8 cellular contexts compared by ENCODE assay signal in genomic region chr2:84906108-84906899, GRCh38. TPM values are rescaled to one million over a fixed set of nuclear protein-coding genes. Genes with fewer than 3 reads are reported as not detected.
DNase-seq lines count a peak whose midpoint lies in the region; ATAC-seq and TF ChIP-seq lines count a peak whose summit lies in the region.

No MANE protein-coding gene starts in this region.

- 2 to 9% (median 5%) methylated on average over 38 of the region's 38 CpGs for WGBS in psoas muscle, 3 donors

- no peaks in the 10 kb centered on the region for H4K20me1 ChIP-seq in GM23338 (replicated peaks; ENCODE audit: insufficient read depth)

- peaks cover 16% of the 10 kb centered on the region for H3K9me2 ChIP-seq in GM23338 (ENCODE audit: insufficient read depth)

- H3K27ac ChIP-seq in GM23338 (ENCODE audit: low read depth): peak overlapping the region; percentile 21; the same call in 1 of the 2 replicates
- H3K27ac ChIP-seq in psoas muscle: peak overlapping the region; percentile 80

- H3K4me3 ChIP-seq in GM23338 (peak overlapping the region; percentile 95), psoas muscle (peak overlapping the region; percentile 90)

- TF ChIP-seq CTCF in GM10248 (IDR thresholded peaks at IDR 0.05; ENCODE audit: control extremely low read depth, extremely low read depth, low read depth, missing control alignments) (no peak), GM23338 (conservative IDR thresholded peaks at IDR 0.05; ENCODE audit: low read depth in 2 of 2) (no peak), psoas muscle (IDR thresholded peaks at IDR 0.05) (no peak)

- ATAC-seq in GM23338 (peak; percentile 15), psoas muscle (peak in 1 of 4 donors; percentile 30)

- intact Hi-C loops in cardiac septum (cut with DNase I): loop anchor here (5.0 kb wide), 1 partner anchor 66 kb away; the partner anchor contains the start of gene KCMF1
- intact Hi-C loops in psoas muscle (cut with DNase I): no loop called here

- peak overlapping the region; percentile 92 for H3K4me2 ChIP-seq in GM23338

- H3K36me3 Mint-ChIP-seq in GM23338 (ENCODE audit: low read depth): peaks cover 35% of the 10 kb centered on the region
- H3K36me3 Mint-ChIP-seq in activated naive CD4-positive, alpha-beta T cell treated with anti-CD3 and anti-CD28 coated beads, Interleukin-2, amount 10 ng/mL, durations not matched to agents 7 days and 5 days: peaks cover 43% of the 10 kb centered on the region

- 0 out of 2 replicates have a peak overlapping the region, but pooled peaks have one; percentile 24 for H3K27ac Mint-ChIP-seq in GM23338
- H3K27ac Mint-ChIP-seq in activated naive CD4-positive, alpha-beta T cell treated with anti-CD3 and anti-CD28 coated beads, Interleukin-2, amount 10 ng/mL, durations not matched to agents 7 days and 5 days: peak overlapping the region; percentile 97

- H2AFZ ChIP-seq in GM23338: peak overlapping the region; percentile 28; the same call in 1 of the 2 replicates

- H3K79me2 ChIP-seq in GM23338 (replicated peaks; ENCODE audit: insufficient read depth): peaks cover 7% of the 10 kb centered on the region

- peak; percentile 65 for DNase-seq in GM10248 (ENCODE audit: extremely low spot score)
- no peak for DNase-seq in GM23338 (ENCODE audit: low spot score)
- peak; percentile 45 for DNase-seq in MV-4-11 (lab: John Stamatoyannopoulos, UW)
- DNase-seq in activated naive CD4-positive, alpha-beta T cell treated with anti-CD3 and anti-CD28 coated beads, Interleukin-2, amount 10 ng/mL, durations not matched to agents 7 days and 5 days: peak; percentile 83
- DNase-seq in cardiac septum (ENCODE audit: low spot score): peak; percentile 82
- DNase-seq in psoas muscle: peak; percentile 38 to 53
- DNase-seq in HCEC 1CT: no peak
- DNase-seq in mucosa of gallbladder (ENCODE audit: low spot score): no peak

- no peaks in the 10 kb centered on the region for H3K36me3 ChIP-seq in GM23338 (ENCODE audit: insufficient read depth)
- H3K36me3 ChIP-seq in psoas muscle (ENCODE audit: insufficient read depth in 1 of 2, low read depth in 1 of 2): no peaks in the 10 kb centered on the region

- peaks cover 10% of the 10 kb centered on the region for H3K4me1 ChIP-seq in GM23338 (ENCODE audit: insufficient read depth)
- H3K4me1 ChIP-seq in psoas muscle: peaks cover 3% of the 10 kb centered on the region

- peak overlapping the region; percentile 89 for H3K4me3 Mint-ChIP-seq in GM23338
- H3K4me3 Mint-ChIP-seq in activated naive CD4-positive, alpha-beta T cell treated with anti-CD3 and anti-CD28 coated beads, Interleukin-2, amount 10 ng/mL, durations not matched to agents 7 days and 5 days: peak overlapping the region; percentile 94

- H3F3A ChIP-seq in GM23338 (replicated peaks; ENCODE audit: low read depth): peaks cover 3% of the 10 kb centered on the region; the same call in 1 of the 2 replicates

- no peaks in the 10 kb centered on the region for H3K9me3 ChIP-seq in psoas muscle

- peaks cover 8% of the 10 kb centered on the region; the same call in 2 of the 3 replicates for H3K9me3 Mint-ChIP-seq in GM23338
- peaks cover 20% of the 10 kb centered on the region for H3K9me3 Mint-ChIP-seq in activated naive CD4-positive, alpha-beta T cell treated with anti-CD3 and anti-CD28 coated beads, Interleukin-2, amount 10 ng/mL, durations not matched to agents 7 days and 5 days

- CTCF ChIA-PET in GM10248 (lab: Yijun Ruan, JAX): interaction anchor here (0.8 to 11.7 kb wide), 7 partner anchors 8 to 448 kb away, joined by 3 to 112 read pairs (median 4); no protein-coding TSS in a partner anchor
- CTCF ChIA-PET in activated naive CD4-positive, alpha-beta T cell treated with anti-CD3 and anti-CD28 coated beads, Interleukin-2, amount 10 ng/mL, durations not matched to agents 7 days and 5 days (lab: Charles Lee): interaction anchor here (0.7 to 3.6 kb wide), 9 partner anchors 8 to 111 kb away, joined by 3 to 60 read pairs (median 5); partner anchors contain the start of gene TRABD2A

- H3K27me3 ChIP-seq in GM23338 (ENCODE audit: insufficient read depth) (peaks cover 23% of the 10 kb centered on the region), psoas muscle (ENCODE audit: insufficient read depth in 3 of 3, low read length in 2 of 3) (peaks cover 0 to 13% (median 0%) of the 10 kb centered on the region in 3 donors)

- peaks cover 21% of the 10 kb centered on the region; the same call in 2 of the 3 replicates for H3K4me1 Mint-ChIP-seq in GM23338
- H3K4me1 Mint-ChIP-seq in activated naive CD4-positive, alpha-beta T cell treated with anti-CD3 and anti-CD28 coated beads, Interleukin-2, amount 10 ng/mL, durations not matched to agents 7 days and 5 days: peaks cover 63% of the 10 kb centered on the region

- H3K27me3 Mint-ChIP-seq in GM23338 (ENCODE audit: insufficient read depth, low read depth, poor library complexity): peaks cover 27% of the 10 kb centered on the region
- peaks cover 5% of the 10 kb centered on the region for H3K27me3 Mint-ChIP-seq in activated naive CD4-positive, alpha-beta T cell treated with anti-CD3 and anti-CD28 coated beads, Interleukin-2, amount 10 ng/mL, durations not matched to agents 7 days and 5 days

- POLR2A ChIA-PET in GM10248 (lab: Yijun Ruan, JAX): interaction anchor here (0.5 to 3.6 kb wide), 13 partner anchors 10 to 876 kb away, joined by 3 to 23 read pairs (median 6); no protein-coding TSS in a partner anchor

TF ChIP-seq in GM23338, 12 proteins besides CTCF, POLR2A, EP300 and RAD21:
- TF ChIP-seq EZH2 (IDR thresholded peaks at IDR 0.05; ENCODE audit: low read depth, unreplicated experiment): no peak
- TF ChIP-seq NANOG (IDR thresholded peaks at IDR 0.05; ENCODE audit: borderline replicate concordance): no peak
- no peak for TF ChIP-seq JUNB (IDR thresholded peaks at IDR 0.05; ENCODE audit: unreplicated experiment)
- TF ChIP-seq STAT1 (IDR thresholded peaks at IDR 0.05; ENCODE audit: unreplicated experiment): no peak
- TF ChIP-seq EZH2phosphoT487 (IDR thresholded peaks at IDR 0.05; ENCODE audit: unreplicated experiment): no peak

RNA-seq across cellular contexts. Expression of gene TMSB10, which starts 0.8 kb away (rescaled TPM):
- total RNA-seq in GM23338 (2014; rRNA removed; shearing (Covaris generic)): 834 and 976 TPM in 2 replicates
- 2,942 and 3,166 TPM in 2 replicates for polyA plus RNA-seq in GM23338 (2016; fragmentation: Nextera tagmentation; extraction: Ambion mirVana)
- total RNA-seq in cardiac septum: 452 TPM
- total RNA-seq in psoas muscle: 100 to 1,000 TPM; 181 to 306 (median 239) TPM
- polyA plus RNA-seq in psoas muscle: 100 to 1,000 TPM; 223 to 849 (median 317) TPM
- 999 TPM for total RNA-seq in mucosa of gallbladder

RNA-seq across cellular contexts. Expression of gene TRABD2A, which starts 25.4 kb away (rescaled TPM):
- total RNA-seq in GM23338 (2014; rRNA removed; shearing (Covaris generic)): 12.1 and 15.7 TPM in 2 replicates
- polyA plus RNA-seq in GM23338 (2016; fragmentation: Nextera tagmentation; extraction: Ambion mirVana) (5.5 and 6.0 TPM in 2 replicates), psoas muscle (under 1 TPM; 0.27 to 0.47 (median 0.35) TPM)
- total RNA-seq in cardiac septum (0.54 TPM), psoas muscle (under 1 TPM; 0.32 to 0.74 (median 0.47) TPM), mucosa of gallbladder (0.52 TPM)

Comparison
In these comparisons a context has a peak if more than half of its experiments do, and no peak if none do; other contexts are left out.
1. DNase-seq: peak in GM10248 (single experiment), MV-4-11 (single experiment), activated naive CD4-positive, alpha-beta T cell treated with anti-CD3 and anti-CD28 coated beads, Interleukin-2, amount 10 ng/mL, durations not matched to agents 7 days and 5 days (single experiment), cardiac septum (single experiment) and psoas muscle (2 of 2); none in GM23338 (single experiment), HCEC 1CT (single experiment) and mucosa of gallbladder (single experiment).